10 cellular contexts compared by ENCODE assay signal in the genomic region with DNA sequence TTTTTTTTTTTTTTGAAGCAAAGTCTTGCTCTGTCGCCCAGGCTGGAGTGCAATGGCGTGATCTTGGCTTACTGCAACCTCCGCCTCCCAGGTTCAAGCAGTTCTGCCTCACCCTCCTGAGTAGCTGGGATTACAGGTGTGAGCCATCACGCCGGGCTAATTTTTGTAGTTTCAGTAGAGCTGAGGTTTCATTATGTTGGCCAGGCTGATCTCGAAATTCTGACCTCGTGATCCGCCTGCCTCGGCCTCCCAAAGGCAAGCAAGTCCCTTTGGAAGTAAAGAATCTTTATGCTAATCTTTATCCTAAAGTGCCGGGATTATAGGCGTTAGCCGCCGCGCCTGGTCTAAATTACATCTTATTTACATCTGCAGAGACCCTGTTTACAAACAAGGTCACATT. TPM values are rescaled to one million over a fixed set of nuclear protein-coding genes. Genes with fewer than 3 reads are reported as not detected.
A peak's percentile ranks its signal among the peaks of the same experiment; 100 is the strongest.
DNase-seq lines count a peak whose midpoint lies in the region; ATAC-seq, FAIRE-seq and TF ChIP-seq lines count a peak whose summit lies in the region.
"Had no signal": no experiment of that assay in that cellular context is flagged by ENCODE, and none has a peak within 500 bp of the region (broad histone marks: within the 10 kb centered on the region; RNA-seq: fewer than 3 reads in every experiment).

No MANE protein-coding gene starts in this region.

- TF ChIP-seq RAD21 in HCT116 (IDR thresholded peaks at IDR 0.05; ENCODE audit: low read depth) = no peak

- H3K27me3 ChIP-seq in ACC112 (ENCODE audit: insufficient read depth, low read length) (0 out of 2 replicates have a peak, but pooled peaks cover 3% of the 10 kb centered on the region), HCT116 (ENCODE audit: insufficient read depth, low read length) (no peaks in the 10 kb centered on the region)

- no peak overlapping the region for H3K27ac ChIP-seq in ACC112 (ENCODE audit: low read depth, low read length)
- H3K27ac ChIP-seq in HCT116 (ENCODE audit: low read depth, low read length) = no peak overlapping the region
- H3K27ac ChIP-seq in kidney (ENCODE audit: low read depth in 2 of 2, low read length in 2 of 2) = peak overlapping the region; percentile 78 to 81

- CTCF ChIA-PET in HCT116 (lab: Charles Lee) = interaction anchor here (1.4 kb wide), 1 partner anchor 9 kb away, joined by 4 read pairs; no protein-coding TSS in a partner anchor

- intact Hi-C loops in HCT116 (cut with micrococcal nuclease) (no loop called here), kidney (cut with DNase I) (no loop called here)

- H3K4me1 ChIP-seq in ACC112 (ENCODE audit: control insufficient read depth, insufficient read depth, low read length, unreplicated experiment) (peaks cover 12% of the 10 kb centered on the region), HCT116 (ENCODE audit: control insufficient read depth in 1 of 2, insufficient read depth in 2 of 2, low read length in 2 of 2) (peaks cover 9 to 18% of the 10 kb centered on the region in 2 experiments; a peak in 3 of 4 replicates), kidney (ENCODE audit: control insufficient read depth in 1 of 2, insufficient read depth in 1 of 2, low read depth in 1 of 2, low read length in 2 of 2) (peaks cover 22 to 24% of the 10 kb centered on the region in 2 donors)

- TF ChIP-seq POLR2A in HCT116 (IDR thresholded peaks at IDR 0.05; ENCODE audit: borderline replicate concordance, extremely low read depth, insufficient read depth, insufficient read length) = no peak

- H3K27ac Mint-ChIP-seq in activated naive CD4-positive, alpha-beta T cell treated with anti-CD3 and anti-CD28 coated beads, Interleukin-2, amount 50 U/mL, for 72 hours = peak overlapping the region; percentile 30 to 92

- no peak for DNase-seq in HCT116 (ENCODE audit: low read depth, low spot score)
- DNase-seq in activated naive CD4-positive, alpha-beta T cell treated with anti-CD3 and anti-CD28 coated beads, Interleukin-2, amount 50 U/mL, for 72 hours (ENCODE audit: low spot score in 2 of 2) = no peak
- DNase-seq in kidney = peak; percentile 53
- no peak for DNase-seq in stimulated activated naive CD4-positive, alpha-beta T cell treated with Interleukin-2 at 50 U/mL for 16 hours (lab: John Stamatoyannopoulos, UW)
- no peak for DNase-seq in NCI-H526 (lab: John Stamatoyannopoulos, UW)
- no peak for DNase-seq in HT-29 (ENCODE audit: low spot score)

- H4K20me1 ChIP-seq in HCT116 (ENCODE audit: insufficient read depth) = no peaks in the 10 kb centered on the region

- POLR2A ChIA-PET in HCT116 (lab: Charles Lee) = no interaction called here

- TF ChIP-seq CTCF in HCT116 (IDR thresholded peaks at IDR 0.05 in 2 of 3, conservative IDR thresholded peaks at IDR 0.05 in 1 of 3; ENCODE audit: borderline replicate concordance in 1 of 3, insufficient read depth in 1 of 3, low read depth in 2 of 3, low read length in 2 of 3) (no peak), kidney (IDR thresholded peaks at IDR 0.05; ENCODE audit: borderline replicate concordance, extremely low read depth, insufficient read depth) (no peak)

- H3K9me3 Mint-ChIP-seq in activated naive CD4-positive, alpha-beta T cell treated with anti-CD3 and anti-CD28 coated beads, Interleukin-2, amount 50 U/mL, for 72 hours = no peaks in the 10 kb centered on the region

- H3K36me3 Mint-ChIP-seq in activated naive CD4-positive, alpha-beta T cell treated with anti-CD3 and anti-CD28 coated beads, Interleukin-2, amount 50 U/mL, for 72 hours = peaks cover 8% of the 10 kb centered on the region in 2 donors

- H3K9ac ChIP-seq in HCT116 (ENCODE audit: low read length) (peak overlapping the region; percentile 92), kidney (ENCODE audit: low read length in 2 of 2) (peak overlapping the region; percentile 48 to 72)

- no peak for FAIRE-seq in kidney (lab: Jason Lieb, UNC)
- FAIRE-seq: endometrium had no signal

- no peaks in the 10 kb centered on the region for H3K9me2 ChIP-seq in HCT116 (ENCODE audit: insufficient read depth)

- peaks cover 51% of the 10 kb centered on the region for H3K79me2 ChIP-seq in ACC112 (ENCODE audit: control insufficient read depth, insufficient read depth, low read length, unreplicated experiment)
- H3K79me2 ChIP-seq in HCT116 (ENCODE audit: insufficient read depth, low read length) = peaks cover 65% of the 10 kb centered on the region

- H3K4me2 ChIP-seq in HCT116 (ENCODE audit: low read length) = peak overlapping the region; percentile 76

- H3K4me3 ChIP-seq in ACC112 (ENCODE audit: low read depth, low read length) = peak overlapping the region; percentile 68
- peak overlapping the region; percentile 74 for H3K4me3 ChIP-seq in HCT116 (replicated peaks in 1 of 2; ENCODE audit: low read depth in 1 of 2, low read length in 2 of 2)
- H3K4me3 ChIP-seq in kidney (ENCODE audit: low read length in 2 of 2) = peak overlapping the region in 1 of 2 donors; percentile 38

- H3K36me3 ChIP-seq in ACC112 (ENCODE audit: insufficient read depth, low read length) = no peaks in the 10 kb centered on the region
- H3K36me3 ChIP-seq in HCT116 (ENCODE audit: control insufficient read depth in 1 of 2, insufficient read depth in 2 of 2, low read length in 2 of 2) = peaks cover 13 to 26% of the 10 kb centered on the region in 2 experiments; a peak in 3 of 4 replicates
- H3K36me3 ChIP-seq in kidney (ENCODE audit: control insufficient read depth in 1 of 2, insufficient read depth in 2 of 2, low read length in 2 of 2) = peaks cover 5 to 11% of the 10 kb centered on the region in 2 donors

- H3K9me3 ChIP-seq in HCT116 (ENCODE audit: control insufficient read depth in 1 of 2, insufficient read depth in 1 of 2, low read depth in 1 of 2, low read length in 2 of 2) = no peaks in the 10 kb centered on the region
- no peaks in the 10 kb centered on the region for H3K9me3 ChIP-seq in kidney (ENCODE audit: control insufficient read depth in 1 of 2, low read length in 2 of 2)
- H3K9me3 ChIP-seq: thoracic aorta had no signal

- TSS peak; percentile 37 for BruUV-seq in HCT116 (replicated peaks; lab: Mats Ljungman, UMichigan)

- H2AFZ ChIP-seq in ACC112 (ENCODE audit: low read length, unreplicated experiment) (no peak overlapping the region), HCT116 (ENCODE audit: low read depth, low read length, poor library complexity, severe bottlenecking) (no peak overlapping the region)

- ATAC-seq in HCT116 (no peak), GM18868 (IDR thresholded peaks at IDR 0.05; ENCODE audit: unreplicated experiment) (no peak)
- no peak for ATAC-seq in activated naive CD4-positive, alpha-beta T cell treated with anti-CD3 and anti-CD28 coated beads, Interleukin-2, amount 50 U/mL, for 72 hours

- RAD21 ChIA-PET in HCT116 (lab: Charles Lee; ENCODE audit: low non-redundant PET in 1 of 2, low total read pairs in 2 of 2, uncharacterized antibody in 2 of 2, unreplicated experiment in 2 of 2) = no interaction called here

TF ChIP-seq in HCT116, 20 proteins besides CTCF, POLR2A, EP300 and RAD21:
- TF ChIP-seq ELF1 (IDR thresholded peaks at IDR 0.05; ENCODE audit: borderline replicate concordance, low read depth) (no peak), SRF (IDR thresholded peaks at IDR 0.05; ENCODE audit: low read depth) (no peak), SP1 (IDR thresholded peaks at IDR 0.05; ENCODE audit: low read depth) (no peak), MAX (IDR thresholded peaks at IDR 0.05) (no peak), EGR1 (IDR thresholded peaks at IDR 0.05; ENCODE audit: low read depth) (no peak)

RNA-seq across cellular contexts. Expression of gene PSMG4, which starts 1.5 kb away (rescaled TPM):
- 35.0 TPM for total RNA-seq in HCT116 (2021; ENCODE audit: unreplicated experiment)
- 44.3 and 46.8 TPM in 2 replicates for polyA plus RNA-seq in HCT116 (2012)
- 10 to 100 TPM; 14.6 to 37.7 TPM for total RNA-seq in activated naive CD4-positive, alpha-beta T cell treated with anti-CD3 and anti-CD28 coated beads, Interleukin-2, amount 50 U/mL, for 72 hours
- total RNA-seq in kidney = 24.9 TPM
- 36.8 TPM for polyA plus RNA-seq in kidney (ENCODE audit: insufficient read depth, low read depth, low replicate concordance)
- 142 and 145 TPM in 2 replicates for total RNA-seq in HT-29 (2014; rRNA removed; shearing (Covaris generic))

RNA-seq across cellular contexts. Expression of gene TUBB2B, which starts 32.8 kb away (rescaled TPM):
- total RNA-seq in HCT116 (2021; ENCODE audit: unreplicated experiment) = 0.86 TPM
- 2.1 and 3.3 TPM in 2 replicates for polyA plus RNA-seq in HCT116 (2012)
- total RNA-seq in activated naive CD4-positive, alpha-beta T cell treated with anti-CD3 and anti-CD28 coated beads, Interleukin-2, amount 50 U/mL, for 72 hours = under 1 TPM in 1 of 2 donors, not detected in 1; 0.43 TPM
- 34.2 TPM for total RNA-seq in kidney
- polyA plus RNA-seq in kidney (ENCODE audit: insufficient read depth, low read depth, low replicate concordance) = 46.1 TPM
- total RNA-seq in HT-29 (2014; rRNA removed; shearing (Covaris generic)) = 1.7 and 2.5 TPM in 2 replicates

Comparison
In these comparisons a context has a peak if more than half of its experiments do, and no peak if none do; other contexts are left out.
1. H3K27ac ChIP-seq: peak in kidney (2 of 2); none in ACC112 (single experiment) and HCT116 (single experiment).
2. RNA of gene TUBB2B, which starts 32.8 kb away (total RNA-seq): 34.2 TPM in kidney (single experiment); 1.7 to 2.5 TPM in HT-29, 0.86 TPM in HCT116 (single experiment) and 0.43 TPM in activated naive CD4-positive, alpha-beta T cell treated with anti-CD3 and anti-CD28 coated beads, Interleukin-2, amount 50 U/mL, for 72 hours; every median in the first group is over 10 times any median in the second.